Comparison of ENCODE assay signal across 9 cellular contexts in genomic region chr22:38869663-38870062, GRCh38. TPM values are rescaled to one million over a fixed set of nuclear protein-coding genes. Genes with fewer than 3 reads are reported as not detected.
DNase-seq lines count a peak whose midpoint lies in the region; ATAC-seq and TF ChIP-seq lines count a peak whose summit lies in the region.
"Had no signal": no experiment of that assay in that cellular context is flagged by ENCODE, and none has a peak within 500 bp of the region (broad histone marks: within the 10 kb centered on the region; RNA-seq: fewer than 3 reads in every experiment).

No MANE protein-coding gene starts in this region.

- H3K36me3 Mint-ChIP-seq in T-helper 1 cell treated with Interleukin-12 subunit alpha and Interleukin-12 subunit beta and Interleukin-4 antibody, amounts not matched to agents 30 μg/mL and 1 μg/mL, for 36 hours (ENCODE audit: low read depth): no peaks in the 10 kb centered on the region

- H3K4me3 Mint-ChIP-seq in T-helper 1 cell treated with Interleukin-12 subunit alpha and Interleukin-12 subunit beta and Interleukin-4 antibody, amounts not matched to agents 30 μg/mL and 1 μg/mL, for 36 hours: peak overlapping the region; percentile 93

- H3K27me3 Mint-ChIP-seq in T-helper 1 cell treated with Interleukin-12 subunit alpha and Interleukin-12 subunit beta and Interleukin-4 antibody, amounts not matched to agents 30 μg/mL and 1 μg/mL, for 36 hours (ENCODE audit: low read depth): peaks cover 4% of the 10 kb centered on the region
- H3K27me3 Mint-ChIP-seq: activated B cell treated with CpG ODN at 0.5 μM for 24 hours had no signal

- no peak for TF ChIP-seq POLR2A in spleen (IDR thresholded peaks at IDR 0.05)

- H3K9ac ChIP-seq in endocrine pancreas (ENCODE audit: control insufficient read depth, insufficient read depth, low read length): peak overlapping the region; percentile 74

- no TSS peak for BruUV-seq in Panc1 (replicated peaks; lab: Mats Ljungman, UMichigan)

- H3K9me3 ChIP-seq in Panc1 (ENCODE audit: control insufficient read depth, insufficient read depth, low read depth, low read length): no peaks in the 10 kb centered on the region
- no peaks in the 10 kb centered on the region for H3K9me3 ChIP-seq in endocrine pancreas (ENCODE audit: control insufficient read depth, low read length)
- H3K9me3 ChIP-seq in spleen: no peaks in the 10 kb centered on the region

- intact Hi-C loops in Panc1 (cut with micrococcal nuclease; ENCODE audit: unreplicated experiment): loop anchor here (5.0 to 10.0 kb wide), 3 partner anchors 55 to 253 kb away; no protein-coding TSS in a partner anchor
- intact Hi-C loops in spleen (cut with DNase I; ENCODE audit: low total_unique reads): loop anchor here (5.0 kb wide), 3 partner anchors 133 to 448 kb away; partner anchors contain the start of gene RPL3

- peaks cover 38% of the 10 kb centered on the region for H3K4me1 Mint-ChIP-seq in T-helper 1 cell treated with Interleukin-12 subunit alpha and Interleukin-12 subunit beta and Interleukin-4 antibody, amounts not matched to agents 30 μg/mL and 1 μg/mL, for 36 hours (ENCODE audit: low read depth)

- H3K9me3 Mint-ChIP-seq in T-helper 1 cell treated with Interleukin-12 subunit alpha and Interleukin-12 subunit beta and Interleukin-4 antibody, amounts not matched to agents 30 μg/mL and 1 μg/mL, for 36 hours: no peaks in the 10 kb centered on the region
- H3K9me3 Mint-ChIP-seq: activated B cell treated with CpG ODN at 0.5 μM for 24 hours had no signal

- ATAC-seq in Panc1: no peak

- H3K27ac Mint-ChIP-seq in T-helper 1 cell treated with Interleukin-12 subunit alpha and Interleukin-12 subunit beta and Interleukin-4 antibody, amounts not matched to agents 30 μg/mL and 1 μg/mL, for 36 hours: peak overlapping the region; percentile 82

- CTCF ChIA-PET in Panc1 (lab: Charles Lee): interaction anchor here (0.6 to 1.5 kb wide), 6 partner anchors 43 to 221 kb away, joined by 3 to 11 read pairs (median 6); no protein-coding TSS in a partner anchor

- no peak for TF ChIP-seq CTCF in Panc1 (IDR thresholded peaks at IDR 0.05)
- TF ChIP-seq CTCF in spleen (IDR thresholded peaks at IDR 0.05 in 8 of 11, conservative IDR thresholded peaks at IDR 0.05 in 3 of 11): no peak

- H3K36me3 ChIP-seq in Panc1 (ENCODE audit: control insufficient read depth, insufficient read depth, low read length) (no peaks in the 10 kb centered on the region; the same call in 1 of the 2 replicates), endocrine pancreas (ENCODE audit: control insufficient read depth, insufficient read depth, low read length) (no peaks in the 10 kb centered on the region), spleen (peaks cover 0 to 53% (median 24%) of the 10 kb centered on the region in 6 donors)

- H3K4me3 ChIP-seq in Panc1 (ENCODE audit: low read depth in 2 of 2, low read length in 2 of 2) (no peak overlapping the region), endocrine pancreas (ENCODE audit: control insufficient read depth, insufficient read depth, low read length) (no peak overlapping the region), spleen (no peak overlapping the region)

- H3K27ac ChIP-seq in Panc1 (ENCODE audit: low read length): peak overlapping the region; percentile 63
- peak overlapping the region in 6 of 8 donors; percentile 89 to 94 (median 90) for H3K27ac ChIP-seq in spleen

- H3K4me1 ChIP-seq in Panc1 (ENCODE audit: control insufficient read depth, insufficient read depth, low read length) (peaks cover 28% of the 10 kb centered on the region), endocrine pancreas (ENCODE audit: control insufficient read depth, insufficient read depth, low read length) (peaks cover 16% of the 10 kb centered on the region), spleen (peaks cover 36 to 89% (median 68%) of the 10 kb centered on the region in 6 donors)

- in situ Hi-C loops in Panc1 (cut with HindIII; ENCODE audit: low pct_unique_long_range_greater_than_20kb, low sequenced_read_pairs): no loop called here

- DNase-seq in T-helper 1 cell: no peak
- no peak for DNase-seq in Panc1 (ENCODE audit: low read depth, low spot score)
- no peak for DNase-seq in spleen
- no peak for DNase-seq in NCI-H2171 treated with DMSO at 0.1 percent for 48 hours (lab: John Stamatoyannopoulos, UW)
- no peak for DNase-seq in hippocampal formation (lab: John Stamatoyannopoulos, UW)
- DNase-seq in 8988T: no peak

- H3K27me3 ChIP-seq in Panc1 (ENCODE audit: control insufficient read depth, insufficient read depth, low read length): no peaks in the 10 kb centered on the region
- no peaks in the 10 kb centered on the region for H3K27me3 ChIP-seq in endocrine pancreas (ENCODE audit: control insufficient read depth, insufficient read depth, low read length)
- peaks cover 0 to 5% (median 0%) of the 10 kb centered on the region in 7 donors for H3K27me3 ChIP-seq in spleen (replicated peaks in 1 of 7)

- 88 to 92% (median 89%) methylated on average over 3 of the region's 3 CpGs for WGBS in spleen, 5 donors

- POLR2A ChIA-PET in Panc1 (lab: Charles Lee): no interaction called here

RNA-seq across cellular contexts. Expression of gene CBX6, which starts 2.4 kb away (rescaled TPM):
- 98.4 TPM for total RNA-seq in Panc1 (2021; ENCODE audit: unreplicated experiment)
- polyA plus RNA-seq in Panc1 (2012; ENCODE audit: insufficient read length): 45.3 TPM
- total RNA-seq in spleen: 10 to 100 TPM; 35.8 to 72.2 (median 49.2) TPM
- 10 to 100 TPM; 10.2 to 26.3 (median 11.3) TPM for polyA plus RNA-seq in spleen

RNA-seq across cellular contexts. Expression of gene NPTXR, which starts 25.8 kb away (rescaled TPM):
- total RNA-seq in Panc1 (2021; ENCODE audit: unreplicated experiment) (32.6 TPM), spleen (10 to 100 TPM in 1 of 7 donors, 1 to 10 TPM in 6; 3.8 to 11.5 (median 5.0) TPM)
- 29.8 TPM for polyA plus RNA-seq in Panc1 (2012; ENCODE audit: insufficient read length)
- polyA plus RNA-seq in spleen: 1 to 10 TPM in 1 of 3 donors, under 1 TPM in 2; 0.24 to 1.2 (median 0.53) TPM
